ENCODE assay signal across 1 cellular context in genomic region chr11:130848361-130849214, GRCh38.
TF ChIP-seq lines count a peak whose summit lies in the region.

No MANE protein-coding gene starts in this region.

TF ChIP-seq in SK-N-SH, 30 proteins besides CTCF, POLR2A, EP300 and RAD21 (continued from another document):
- TF ChIP-seq PBX3 (IDR thresholded peaks at IDR 0.05) (no peak), ZBTB33 (IDR thresholded peaks at IDR 0.05; ENCODE audit: borderline replicate concordance, low read depth) (no peak), RXRA (IDR thresholded peaks at IDR 0.05; ENCODE audit: borderline replicate concordance, low read depth) (no peak), EZH2phosphoT487 (IDR thresholded peaks at IDR 0.05; ENCODE audit: borderline replicate concordance, low read depth) (no peak)
